In genomic region chr7:120792091-120792860, GRCh38 we compare ENCODE assay signal across 8 cellular contexts.
A peak's percentile ranks its signal among the peaks of the same experiment; 100 is the strongest.
DNase-seq lines count a peak whose midpoint lies in the region; ATAC-seq and TF ChIP-seq lines count a peak whose summit lies in the region.

No MANE protein-coding gene starts in this region.

- H3K36me3 Mint-ChIP-seq in activated naive CD8-positive, alpha-beta T cell treated with anti-CD3 and anti-CD28 coated beads for 36 hours, result no peaks in the 10 kb centered on the region

- H3K9me3 ChIP-seq in heart right ventricle, result peaks cover 0 to 8% (median 0%) of the 10 kb centered on the region in 11 donors

- H3K9me3 Mint-ChIP-seq in activated naive CD8-positive, alpha-beta T cell treated with anti-CD3 and anti-CD28 coated beads for 36 hours, result no peaks in the 10 kb centered on the region

- peak; percentile 75 for DNase-seq in ELR (ENCODE audit: low read depth)
- DNase-seq in HuH-7.5 (ENCODE audit: low spot score), result peak; percentile 16
- peak; percentile 82 for DNase-seq in SK-N-DZ (ENCODE audit: low spot score)
- DNase-seq in activated naive CD8-positive, alpha-beta T cell treated with anti-CD3 and anti-CD28 coated beads for 36 hours, result peak; percentile 53
- DNase-seq in heart right ventricle, result peak; percentile 70 to 79
- DNase-seq in putamen (ENCODE audit: low spot score), result peak; percentile 45
- no peak for DNase-seq in T1000 (lab: John Stamatoyannopoulos, UW)

- peak; percentile 68 to 93 (median 85) for TF ChIP-seq CTCF in heart right ventricle (IDR thresholded peaks at IDR 0.05)

- H3K27ac Mint-ChIP-seq in activated naive CD8-positive, alpha-beta T cell treated with anti-CD3 and anti-CD28 coated beads for 36 hours, result no peak overlapping the region

- ATAC-seq in GM21529 (IDR thresholded peaks at IDR 0.05; ENCODE audit: unreplicated experiment) (peak; percentile 97), heart right ventricle (peak; percentile 74 to 93 (median 86))

- no peak overlapping the region for H3K27ac ChIP-seq in heart right ventricle

- peaks cover 0 to 12% (median 0%) of the 10 kb centered on the region in 9 donors for H3K36me3 ChIP-seq in heart right ventricle

- H3K4me3 ChIP-seq in heart right ventricle, result no peak overlapping the region

- no peak overlapping the region for H3K4me3 Mint-ChIP-seq in activated naive CD8-positive, alpha-beta T cell treated with anti-CD3 and anti-CD28 coated beads for 36 hours

- 51 to 56% methylated on average over 13 of the region's 13 CpGs for WGBS in heart right ventricle, 2 donors

- intact Hi-C loops in heart right ventricle (cut with DNase I), result loop anchor here in 6 of 10 donors (5.0 to 10.0 kb wide), 5 partner anchors 65 to 315 kb away; partner anchors contain the start of gene TSPAN12 (in 1 of the 6)

- H3K27me3 Mint-ChIP-seq in activated naive CD8-positive, alpha-beta T cell treated with anti-CD3 and anti-CD28 coated beads for 36 hours, result peaks cover 3% of the 10 kb centered on the region

- H3K4me1 Mint-ChIP-seq in activated naive CD8-positive, alpha-beta T cell treated with anti-CD3 and anti-CD28 coated beads for 36 hours, result no peaks in the 10 kb centered on the region

- peaks cover 0 to 47% (median 16%) of the 10 kb centered on the region in 9 donors for H3K4me1 ChIP-seq in heart right ventricle

- no peaks in the 10 kb centered on the region for H3K27me3 ChIP-seq in heart right ventricle
